Comparison of ENCODE assay signal across 8 cellular contexts in genomic region chr5:37454402-37455055, GRCh38.
DNase-seq lines count a peak whose midpoint lies in the region; ATAC-seq, FAIRE-seq and TF ChIP-seq lines count a peak whose summit lies in the region.
"Not testable (repeated sequence)": the region's sequence is repeated elsewhere in the genome, so short reads cannot be mapped to it uniquely, and the experiment has no call there.

No MANE protein-coding gene starts in this region.

- H3K27me3 ChIP-seq in foreskin keratinocyte; skeletal muscle satellite cell (ENCODE audit: control insufficient read depth, insufficient read depth, low read length): not testable (repeated sequence)

- peak overlapping the region in 1 of 2 donors; percentile 82 for H3K27ac Mint-ChIP-seq in activated naive CD4-positive, alpha-beta T cell treated with anti-CD3 and anti-CD28 coated beads, Interleukin-2, amount 50 U/mL, for 72 hours

- peak; percentile 86 to 96 for ATAC-seq in activated naive CD4-positive, alpha-beta T cell treated with anti-CD3 and anti-CD28 coated beads, Interleukin-2, amount 50 U/mL, for 72 hours
- peak; percentile 95 for ATAC-seq in foreskin keratinocyte

- not testable (repeated sequence) for H3K36me3 ChIP-seq in skeletal muscle satellite cell (ENCODE audit: insufficient read depth, low read length)

- peak overlapping the region; percentile 28 for H3K4me2 ChIP-seq in skeletal muscle satellite cell (ENCODE audit: low read length)

- H3K4me3 ChIP-seq in choroid plexus epithelial cell (ENCODE audit: low read depth, low read length); skeletal muscle satellite cell (ENCODE audit: low read length): not testable (repeated sequence)

- H3K9ac ChIP-seq in skeletal muscle satellite cell (ENCODE audit: low read depth, low read length): not testable (repeated sequence)

- H3K36me3 Mint-ChIP-seq in activated naive CD4-positive, alpha-beta T cell treated with anti-CD3 and anti-CD28 coated beads, Interleukin-2, amount 50 U/mL, for 72 hours: peaks cover 11 to 43% of the 10 kb centered on the region in 2 donors

- H3K9me3 Mint-ChIP-seq in activated naive CD4-positive, alpha-beta T cell treated with anti-CD3 and anti-CD28 coated beads, Interleukin-2, amount 50 U/mL, for 72 hours: not testable (repeated sequence)

- peak overlapping the region; percentile 7 for H3K27ac ChIP-seq in foreskin keratinocyte

- TF ChIP-seq CTCF in choroid plexus epithelial cell (conservative IDR thresholded peaks at IDR 0.05; ENCODE audit: low read depth, low read length); foreskin keratinocyte (conservative IDR thresholded peaks at IDR 0.05): not testable (repeated sequence)

- peak; percentile 3 for DNase-seq in GM04504 (ENCODE audit: low read depth)
- peak; percentile 28 for DNase-seq in M059J (ENCODE audit: low read depth)
- not testable (repeated sequence) for DNase-seq in activated naive CD4-positive, alpha-beta T cell treated with anti-CD3 and anti-CD28 coated beads, Interleukin-2, amount 50 U/mL, for 72 hours (ENCODE audit: low spot score in 2 of 2)
- peak; percentile 25 for DNase-seq in choroid plexus epithelial cell (ENCODE audit: low read depth)
- peak; percentile 49 to 79 for DNase-seq in foreskin keratinocyte

- H3K4me1 ChIP-seq in foreskin keratinocyte: peaks cover 10% of the 10 kb centered on the region
- H3K4me1 ChIP-seq in skeletal muscle satellite cell (ENCODE audit: control insufficient read depth, insufficient read depth, low read length): not testable (repeated sequence)

- FAIRE-seq in A204.1 (lab: Jason Lieb, UNC) (peak; percentile 16), TTC549 (lab: Jason Lieb, UNC) (peak; percentile 15)

- H3K9me3 ChIP-seq in skeletal muscle satellite cell (replicated peaks; ENCODE audit: low read length): not testable (repeated sequence)
